In genomic region chr5:66498791-66499207, GRCh38 we compare ENCODE assay signal across 11 cellular contexts.
A peak's percentile ranks its signal among the peaks of the same experiment; 100 is the strongest.
DNase-seq lines count a peak whose midpoint lies in the region; ATAC-seq, FAIRE-seq and TF ChIP-seq lines count a peak whose summit lies in the region.
"Had no signal": no experiment of that assay in that cellular context is flagged by ENCODE, and none has a peak within 500 bp of the region (broad histone marks: within the 10 kb centered on the region; RNA-seq: fewer than 3 reads in every experiment).

No MANE protein-coding gene starts in this region.

- FAIRE-seq in bronchial epithelial cell (lab: Jason Lieb, UNC) = no peak
- no peak for FAIRE-seq in GM12891 (lab: Jason Lieb, UNC)
- FAIRE-seq: colon had no signal

- H3K36me3 ChIP-seq in bronchial epithelial cell (ENCODE audit: control insufficient read depth, insufficient read depth, low read length) = no peaks in the 10 kb centered on the region

- ATAC-seq in GM21526 (IDR thresholded peaks at IDR 0.05; ENCODE audit: low FRiP score, unreplicated experiment) (no peak), GM19035 (IDR thresholded peaks at IDR 0.05; ENCODE audit: unreplicated experiment) (no peak), GM21515 (IDR thresholded peaks at IDR 0.05; ENCODE audit: unreplicated experiment) (no peak)

- no peak for DNase-seq in GM12864 (ENCODE audit: low read depth)
- peak; percentile 73 for DNase-seq in M059J (ENCODE audit: low read depth)
- DNase-seq in bronchial epithelial cell (ENCODE audit: low read depth) = peak; percentile 96
- peak; percentile 26 for DNase-seq in myocyte (ENCODE audit: low read depth)
- DNase-seq in GM12891 (ENCODE audit: insufficient read length, low spot score) = no peak
- DNase-seq: activated CD4-positive, alpha-beta T cell treated with anti-CD3 and anti-CD28 coated beads, Interleukin-2, amount 10 ng/mL, durations not matched to agents 7 days and 5 days; NCI-H2081 treated with DMSO at 0.1 percent for 48 hours had no signal

- peak; percentile 32 for TF ChIP-seq CTCF in GM12864 (IDR thresholded peaks at IDR 0.05; ENCODE audit: low read depth, low read length, missing control alignments)
- peak; percentile 55 for TF ChIP-seq CTCF in bronchial epithelial cell (IDR thresholded peaks at IDR 0.05; ENCODE audit: insufficient read depth, low read length, severe bottlenecking)

- no peak for TF ChIP-seq POLR2A in GM12891 (IDR thresholded peaks at IDR 0.05; ENCODE audit: low read depth, low read length)

- no peaks in the 10 kb centered on the region for H3K27me3 ChIP-seq in bronchial epithelial cell (ENCODE audit: control insufficient read depth, insufficient read depth, low read length)

- H3K4me3 ChIP-seq in GM12864 (ENCODE audit: low read depth, low read length) (no peak overlapping the region), bronchial epithelial cell (ENCODE audit: low read depth, low read length) (no peak overlapping the region)

TF ChIP-seq in GM12891, 5 proteins besides CTCF, POLR2A, EP300 and RAD21:
- TF ChIP-seq TAF1 (IDR thresholded peaks at IDR 0.05; ENCODE audit: low read depth, low read length) (no peak), PAX5 (IDR thresholded peaks at IDR 0.05; ENCODE audit: insufficient read depth, low read length, severe bottlenecking) (no peak), SPI1 (IDR thresholded peaks at IDR 0.05; ENCODE audit: low read depth, low read length) (no peak), POU2F2 (IDR thresholded peaks at IDR 0.05; ENCODE audit: low read depth, low read length) (no peak), POLR2AphosphoS5 (IDR thresholded peaks at IDR 0.05; ENCODE audit: low read depth, low read length) (no peak)

Comparison
In these comparisons a context has a peak if more than half of its experiments do, and no peak if none do; other contexts are left out.
1. DNase-seq: peak in M059J (single experiment), bronchial epithelial cell (single experiment) and myocyte (single experiment); none in GM12864 (single experiment) and GM12891 (single experiment).